ENCODE assay signal across 8 cellular contexts in the genomic region with DNA sequence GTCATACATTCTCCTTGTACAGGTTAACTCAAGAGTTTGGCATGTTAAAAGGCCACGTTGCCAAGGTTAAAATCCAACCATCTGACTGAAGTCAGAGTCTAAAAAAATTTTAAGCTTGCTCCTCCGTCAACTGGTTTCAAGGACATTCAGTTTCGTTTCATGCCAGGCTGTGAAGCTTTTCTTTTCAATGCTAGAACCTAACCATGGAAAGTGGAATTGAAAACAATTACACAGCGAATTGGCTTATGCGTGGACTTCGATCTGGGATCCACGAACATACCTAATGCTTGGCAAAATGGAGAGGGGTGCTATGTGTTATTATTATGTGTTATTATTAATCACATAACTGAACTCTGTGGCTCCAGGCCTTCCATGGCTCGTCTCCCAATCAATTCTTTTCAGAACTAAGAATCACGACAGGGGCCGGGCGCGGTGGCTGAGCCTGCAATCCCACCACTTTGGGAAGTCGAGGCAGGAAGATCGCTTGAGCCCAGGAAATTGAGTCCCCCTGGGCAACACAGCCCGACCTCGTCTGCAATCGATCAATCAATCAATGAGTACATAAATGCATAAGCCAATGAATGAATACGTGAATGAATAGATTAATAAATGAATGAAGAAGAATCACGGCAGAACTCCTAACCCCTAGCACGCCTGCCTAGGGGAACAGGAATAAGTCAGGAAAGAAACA. TPM values are rescaled to one million over a fixed set of nuclear protein-coding genes. Genes with fewer than 3 reads are reported as not detected.
DNase-seq lines count a peak whose midpoint lies in the region; ATAC-seq, FAIRE-seq and TF ChIP-seq lines count a peak whose summit lies in the region.

No MANE protein-coding gene starts in this region.

- 3 to 4% methylated on average over 20 of the region's 20 CpGs for WGBS in pancreas, 2 donors

- H3K36me3 ChIP-seq in pancreas = no peaks in the 10 kb centered on the region

- no peaks in the 10 kb centered on the region for H3K9me3 Mint-ChIP-seq in activated CD4-positive, alpha-beta memory T cell treated with anti-CD3 and anti-CD28 coated beads, Interleukin-2, amount 10 ng/mL, durations not matched to agents 7 days and 5 days

- no peak for FAIRE-seq in pancreas (lab: Jason Lieb, UNC)

- H3K4me1 ChIP-seq in pancreas = peaks cover 0 to 29% (median 24%) of the 10 kb centered on the region in 3 donors

- peak overlapping the region; percentile 79 for H3K4me3 ChIP-seq in fibroblast of the aortic adventitia (ENCODE audit: low read depth, low read length)
- H3K4me3 ChIP-seq in pancreas = peak overlapping the region; percentile 65 to 90 (median 86)

- intact Hi-C loops in pancreas (cut with DNase I) = no loop called here

- H3K4me3 Mint-ChIP-seq in activated CD4-positive, alpha-beta memory T cell treated with anti-CD3 and anti-CD28 coated beads, Interleukin-2, amount 10 ng/mL, durations not matched to agents 7 days and 5 days = peak overlapping the region; percentile 100

- peaks cover 38% of the 10 kb centered on the region for H3K4me1 Mint-ChIP-seq in activated CD4-positive, alpha-beta memory T cell treated with anti-CD3 and anti-CD28 coated beads, Interleukin-2, amount 10 ng/mL, durations not matched to agents 7 days and 5 days

- peak overlapping the region; percentile 99 for H3K27ac Mint-ChIP-seq in activated CD4-positive, alpha-beta memory T cell treated with anti-CD3 and anti-CD28 coated beads, Interleukin-2, amount 10 ng/mL, durations not matched to agents 7 days and 5 days

- ATAC-seq in HG03439 (IDR thresholded peaks at IDR 0.05; ENCODE audit: unreplicated experiment) (peak; percentile 8), pancreas (peak; percentile 11 to 43 (median 32)), HG02973 (IDR thresholded peaks at IDR 0.05; ENCODE audit: unreplicated experiment) (no peak)

- DNase-seq in stimulated activated CD4-positive, alpha-beta T cell treated with anti-CD3 and anti-CD28 coated beads, Interleukin-15, amount 100 ng/mL, for 24 hours = peak; percentile 9
- no peak for DNase-seq in stimulated activated CD4-positive, alpha-beta T cell treated with anti-CD3 and anti-CD28 coated beads, Interleukin-4, amount 100 ng/mL, for 1 hour
- peak; percentile 32 for DNase-seq in activated CD4-positive, alpha-beta memory T cell treated with anti-CD3 and anti-CD28 coated beads, Interleukin-2, amount 10 ng/mL, durations not matched to agents 7 days and 5 days
- peak; percentile 79 for DNase-seq in fibroblast of the aortic adventitia (ENCODE audit: low read depth)
- peak in 4 of 6 donors; percentile 25 to 65 (median 42) for DNase-seq in pancreas
- no peak for DNase-seq in cerebellar nuclear complex (lab: John Stamatoyannopoulos, UW)

- H3K27ac ChIP-seq in pancreas = peak overlapping the region; percentile 89 to 100 (median 98)

- H3K9me3 ChIP-seq in pancreas = no peaks in the 10 kb centered on the region

- CTCF ChIA-PET in activated CD4-positive, alpha-beta memory T cell treated with anti-CD3 and anti-CD28 coated beads, Interleukin-2, amount 10 ng/mL, durations not matched to agents 7 days and 5 days (lab: Charles Lee) = interaction anchor here (2.1 kb wide), 1 partner anchor 9 kb away, joined by 14 read pairs; no protein-coding TSS in a partner anchor

- H3K36me3 Mint-ChIP-seq in activated CD4-positive, alpha-beta memory T cell treated with anti-CD3 and anti-CD28 coated beads, Interleukin-2, amount 10 ng/mL, durations not matched to agents 7 days and 5 days (ENCODE audit: low read depth) = peaks cover 43% of the 10 kb centered on the region

- H3K27me3 ChIP-seq in pancreas = no peaks in the 10 kb centered on the region

- TF ChIP-seq CTCF in fibroblast of the aortic adventitia (IDR thresholded peaks at IDR 0.05; ENCODE audit: insufficient read depth, low read length) (no peak), pancreas (IDR thresholded peaks at IDR 0.05) (no peak)

- POLR2A ChIA-PET in activated CD4-positive, alpha-beta memory T cell treated with anti-CD3 and anti-CD28 coated beads, Interleukin-2, amount 10 ng/mL, durations not matched to agents 7 days and 5 days (lab: Charles Lee) = interaction anchor here (0.6 to 5.9 kb wide), 12 partner anchors 10 to 1014 kb away, joined by 3 to 126 read pairs (median 4); a partner anchor contains a TSS

- H3K27me3 Mint-ChIP-seq in activated CD4-positive, alpha-beta memory T cell treated with anti-CD3 and anti-CD28 coated beads, Interleukin-2, amount 10 ng/mL, durations not matched to agents 7 days and 5 days = no peaks in the 10 kb centered on the region

RNA-seq across cellular contexts. Expression of a gene that starts 0.8 kb away (rescaled TPM):
- total RNA-seq in activated CD4-positive, alpha-beta memory T cell treated with anti-CD3 and anti-CD28 coated beads, Interleukin-2, amount 10 ng/mL, durations not matched to agents 7 days and 5 days = 10 to 100 TPM; 19.3 to 20.4 TPM
- total RNA-seq in fibroblast of the aortic adventitia (ENCODE audit: low replicate concordance) = 11.6 and 18.0 TPM in 2 replicates
- total RNA-seq in pancreas = 10 to 100 TPM in 1 of 6 donors, 1 to 10 TPM in 5; 5.4 to 10.0 (median 6.7) TPM
- polyA plus RNA-seq in pancreas = 1 to 10 TPM; 2.1 to 4.8 TPM

RNA-seq across cellular contexts. Expression of a gene that starts 7.1 kb away (rescaled TPM):
- total RNA-seq in activated CD4-positive, alpha-beta memory T cell treated with anti-CD3 and anti-CD28 coated beads, Interleukin-2, amount 10 ng/mL, durations not matched to agents 7 days and 5 days = 10 to 100 TPM; 31.0 to 35.0 TPM
- total RNA-seq in fibroblast of the aortic adventitia (ENCODE audit: low replicate concordance) (12.3 and 23.4 TPM in 2 replicates), pancreas (10 to 100 TPM in 1 of 6 donors, 1 to 10 TPM in 5; 7.3 to 11.6 (median 8.5) TPM)
- 10 to 100 TPM in 1 of 2 donors, 1 to 10 TPM in 1; 8.4 to 16.5 TPM for polyA plus RNA-seq in pancreas

Comparison
In these comparisons a context has a peak if more than half of its experiments do, and no peak if none do; other contexts are left out.
1. DNase-seq: peak in stimulated activated CD4-positive, alpha-beta T cell treated with anti-CD3 and anti-CD28 coated beads, Interleukin-15, amount 100 ng/mL, for 24 hours (single experiment), activated CD4-positive, alpha-beta memory T cell treated with anti-CD3 and anti-CD28 coated beads, Interleukin-2, amount 10 ng/mL, durations not matched to agents 7 days and 5 days (single experiment), fibroblast of the aortic adventitia (single experiment) and pancreas (4 of 6); none in stimulated activated CD4-positive, alpha-beta T cell treated with anti-CD3 and anti-CD28 coated beads, Interleukin-4, amount 100 ng/mL, for 1 hour (single experiment) and cerebellar nuclear complex (0 of 2).